Comparison of ENCODE assay signal across 29 cellular contexts in the genomic region with DNA sequence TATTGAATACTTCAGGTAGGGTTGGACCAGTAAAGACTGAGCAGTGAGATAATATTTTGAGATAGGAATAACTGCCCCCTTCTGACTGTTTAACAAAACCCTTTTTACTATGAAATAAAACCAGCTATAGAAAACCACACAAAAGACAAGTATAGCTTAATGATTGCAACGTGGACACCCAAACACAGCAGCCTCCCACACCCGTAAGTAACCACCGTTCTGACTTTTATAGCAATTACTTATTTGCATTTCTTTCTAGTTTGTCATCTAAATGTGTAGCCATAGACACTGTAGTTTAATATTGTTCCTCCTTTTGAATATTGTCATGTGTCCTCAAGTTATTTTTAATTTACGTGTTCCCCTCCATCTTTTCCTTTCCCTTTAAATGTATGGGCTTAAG.
"Had no signal": no experiment of that assay in that cellular context is flagged by ENCODE, and none has a peak within 500 bp of the region (broad histone marks: within the 10 kb centered on the region; RNA-seq: fewer than 3 reads in every experiment).

No MANE protein-coding gene starts in this region.

- H3K4me3 ChIP-seq: hepatocyte, left ventricle myocardium inferior, sigmoid colon, smooth muscle cell, testis, uterus had no signal

- H3K9me3 Mint-ChIP-seq: activated naive CD8-positive, alpha-beta T cell treated with anti-CD3 and anti-CD28 coated beads for 36 hours; activated T-cell treated with anti-CD3 and anti-CD28 coated beads, Interleukin-2, amount 50 U/mL, for 24 hours; activated T-helper 2 cell treated with anti-CD3 and anti-CD28 coated beads, Interferon-gamma antibody, Interleukin-2, Interleukin-4, amounts not matched to agents 10 μg/mL and 5 μg/mL and 100 μg/mL, durations not matched to agents 14 hours and 24 hours and 36 hours; naive thymus-derived CD8-positive, alpha-beta T cell had no signal

- ATAC-seq: esophagus mucosa; naive thymus-derived CD8-positive, alpha-beta T cell had no signal

- H3K4me1 ChIP-seq: uterus had no signal

- H2AFZ ChIP-seq: hepatocyte had no signal

- DNase-seq: activated CD4-positive, alpha-beta T cell treated with anti-CD3 and anti-CD28 coated beads, Interleukin-2, amount 50 U/mL, for 1 hour; activated CD4-positive, CD25-positive, alpha-beta regulatory T cell treated with anti-CD3 and anti-CD28 coated beads, Interleukin-2, amount 50 U/mL, for 72 hours; activated CD8-positive, alpha-beta memory T cell treated with anti-CD3 and anti-CD28 coated beads, Interleukin-2, amount 50 U/mL, for 4 hours; activated naive CD4-positive, alpha-beta T cell treated with Interleukin-2 at 50 U/mL for 16 hours; activated naive CD8-positive, alpha-beta T cell treated with anti-CD3 and anti-CD28 coated beads for 36 hours; activated T-cell treated with anti-CD3 and anti-CD28 coated beads, Interleukin-2, amount 50 U/mL, for 24 hours; central memory CD4-positive, alpha-beta T cell; dermis blood vessel endothelial cell; effector memory CD4-positive, alpha-beta T cell; foreskin melanocyte; glutamatergic neuron; left ventricle myocardium inferior; naive thymus-derived CD8-positive, alpha-beta T cell; retina; sigmoid colon; stimulated activated CD4-positive, alpha-beta T cell treated with anti-CD3 and anti-CD28 coated beads, Interleukin-15, amount 100 ng/mL, for 24 hours; stimulated activated CD4-positive, alpha-beta T cell treated with anti-CD3 and anti-CD28 coated beads, Interleukin-2, amount 100 ng/mL, for 48 hours; stimulated activated CD8-positive, alpha-beta memory T cell treated with anti-CD3 and anti-CD28 coated beads, Interleukin-4, amount 100 ng/mL, for 48 hours; stimulated activated naive CD4-positive, alpha-beta T cell; testis; trophoblast cell; uterus; WERI-Rb-1 had no signal

- H3K79me2 ChIP-seq: hepatocyte had no signal

- H3K27me3 ChIP-seq: sigmoid colon, testis, uterus had no signal

- H3K27ac ChIP-seq: hepatocyte, left ventricle myocardium inferior, sigmoid colon, testis, uterus, WERI-Rb-1 had no signal

- H3K36me3 Mint-ChIP-seq: activated naive CD8-positive, alpha-beta T cell treated with anti-CD3 and anti-CD28 coated beads for 36 hours; mesothelial cell of epicardium; naive thymus-derived CD8-positive, alpha-beta T cell had no signal

- H3K27ac Mint-ChIP-seq: activated naive CD8-positive, alpha-beta T cell treated with anti-CD3 and anti-CD28 coated beads for 36 hours; activated T-cell treated with anti-CD3 and anti-CD28 coated beads, Interleukin-2, amount 50 U/mL, for 24 hours; activated T-helper 2 cell treated with anti-CD3 and anti-CD28 coated beads, Interferon-gamma antibody, Interleukin-2, Interleukin-4, amounts not matched to agents 10 μg/mL and 5 μg/mL and 100 μg/mL, durations not matched to agents 14 hours and 24 hours and 36 hours; mesothelial cell of epicardium; naive thymus-derived CD8-positive, alpha-beta T cell; progenitor cell of endocrine pancreas had no signal

- H3K4me2 ChIP-seq: hepatocyte, smooth muscle cell had no signal

- H3K9me3 ChIP-seq: sigmoid colon, testis, uterus had no signal

- H3K4me3 Mint-ChIP-seq: activated naive CD8-positive, alpha-beta T cell treated with anti-CD3 and anti-CD28 coated beads for 36 hours; activated T-cell treated with anti-CD3 and anti-CD28 coated beads, Interleukin-2, amount 50 U/mL, for 24 hours; mesothelial cell of epicardium; naive thymus-derived CD8-positive, alpha-beta T cell had no signal

- H3K36me3 ChIP-seq: left ventricle myocardium inferior, sigmoid colon, uterus, WERI-Rb-1 had no signal
